Comparison of ENCODE assay signal across 8 cellular contexts in genomic region chr10:5684318-5684970, GRCh38. TPM values are rescaled to one million over a fixed set of nuclear protein-coding genes. Genes with fewer than 3 reads are reported as not detected.
DNase-seq lines count a peak whose midpoint lies in the region; ATAC-seq and TF ChIP-seq lines count a peak whose summit lies in the region.

TASOR2 (plus strand) TSS chr10:5684838; CDS start chr10:5720643, 35,805 bp downstream.

- H3K27ac ChIP-seq in prostate gland, result peak within 1 kb of the TSS; percentile 87 to 88
- H3K27ac ChIP-seq in urinary bladder (ENCODE audit: low read depth), result peak within 1 kb of the TSS; percentile 76

- intact Hi-C loops in T-helper 2 cell treated with Interferon-gamma antibody and Interleukin-4, amounts not matched to agents 100 ng/mL and 5 ng/mL, for 36 hours (cut with micrococcal nuclease), result loop anchor here (1.0 to 5.0 kb wide), 7 partner anchors 18 to 292 kb away; partner anchors contain the start of genes ANKRD16, ASB13, GDI2 and IL15RA
- intact Hi-C loops in left ventricle myocardium superior (cut with micrococcal nuclease) (no loop called here), prostate gland (cut with DNase I) (loop anchor here (1.0 to 5.0 kb wide), 2 partner anchors 129 to 188 kb away; partner anchors contain the start of gene GDI2)

- TF ChIP-seq CTCF in prostate gland (IDR thresholded peaks at IDR 0.05), result peak in 1 of 4 experiments; percentile 23

- no peaks in the 10 kb centered on the region for H3K36me3 ChIP-seq in prostate gland
- no peaks in the 10 kb centered on the region for H3K36me3 ChIP-seq in urinary bladder (ENCODE audit: insufficient read depth)

- peak; percentile 51 for TF ChIP-seq POLR2A in prostate gland (IDR thresholded peaks at IDR 0.05)

- H3K9me3 ChIP-seq in prostate gland, result no peaks in the 10 kb centered on the region

- no peaks in the 10 kb centered on the region for H3K27me3 ChIP-seq in prostate gland (replicated peaks; ENCODE audit: insufficient read depth)

- H3K4me1 ChIP-seq in prostate gland (replicated peaks) (peaks cover 6% of the 10 kb centered on the region), urinary bladder (ENCODE audit: insufficient read depth) (no peaks in the 10 kb centered on the region)

- H3K4me3 ChIP-seq in prostate gland (peak within 1 kb of the TSS; percentile 87 to 96), urinary bladder (ENCODE audit: low read depth, low read length) (peak within 1 kb of the TSS; percentile 96)

- DNase-seq in NCI-H187 treated with DMSO at 0.1 percent for 48 hours (lab: John Stamatoyannopoulos, UW), result peak; percentile 56
- peak; percentile 75 to 98 (median 96) for DNase-seq in anterior cingulate cortex (lab: John Stamatoyannopoulos, UW)
- peak; percentile 99 for DNase-seq in left ventricle myocardium superior
- DNase-seq in prostate gland (ENCODE audit: low spot score), result peak; percentile 94

- WGBS in prostate gland, result 1% methylated on average over 54 of the region's 54 CpGs
- WGBS in urinary bladder, result under 1% methylated on average over 54 of the region's 54 CpGs

- ATAC-seq in GM18498 (IDR thresholded peaks at IDR 0.05; ENCODE audit: unreplicated experiment) (peak; percentile 75), HG02938 (IDR thresholded peaks at IDR 0.05; ENCODE audit: unreplicated experiment) (peak; percentile 60), left ventricle myocardium superior (peak; percentile 98)

RNA-seq across cellular contexts. Expression of gene TASOR2, which starts in this region (rescaled TPM):
- 62.4 and 63.0 TPM in 2 replicates for total RNA-seq in T-helper 2 cell treated with Interferon-gamma antibody and Interleukin-4, amounts not matched to agents 100 ng/mL and 5 ng/mL, for 36 hours
- 33.6 TPM for total RNA-seq in left ventricle myocardium superior
- 10 to 100 TPM; 55.0 to 97.9 TPM for total RNA-seq in prostate gland
- 141 TPM for total RNA-seq in urinary bladder
- polyA plus RNA-seq in urinary bladder, result 20.4 TPM

Comparison
In these comparisons a context has a peak if more than half of its experiments do, and no peak if none do; other contexts are left out.
1. Peak in every context shown above with its lines: DNase-seq, ATAC-seq, H3K4me3 ChIP-seq and H3K27ac ChIP-seq.